ENCODE assay signal across 1 cellular context in genomic region chr6:44041461-44042260, GRCh38.
TF ChIP-seq lines count a peak whose summit lies in the region.

No MANE protein-coding gene starts in this region.

TF ChIP-seq in K562, 482 proteins besides CTCF, POLR2A, EP300 and RAD21 (continued from another document and continues in another):
- TF ChIP-seq, protein P1, sequence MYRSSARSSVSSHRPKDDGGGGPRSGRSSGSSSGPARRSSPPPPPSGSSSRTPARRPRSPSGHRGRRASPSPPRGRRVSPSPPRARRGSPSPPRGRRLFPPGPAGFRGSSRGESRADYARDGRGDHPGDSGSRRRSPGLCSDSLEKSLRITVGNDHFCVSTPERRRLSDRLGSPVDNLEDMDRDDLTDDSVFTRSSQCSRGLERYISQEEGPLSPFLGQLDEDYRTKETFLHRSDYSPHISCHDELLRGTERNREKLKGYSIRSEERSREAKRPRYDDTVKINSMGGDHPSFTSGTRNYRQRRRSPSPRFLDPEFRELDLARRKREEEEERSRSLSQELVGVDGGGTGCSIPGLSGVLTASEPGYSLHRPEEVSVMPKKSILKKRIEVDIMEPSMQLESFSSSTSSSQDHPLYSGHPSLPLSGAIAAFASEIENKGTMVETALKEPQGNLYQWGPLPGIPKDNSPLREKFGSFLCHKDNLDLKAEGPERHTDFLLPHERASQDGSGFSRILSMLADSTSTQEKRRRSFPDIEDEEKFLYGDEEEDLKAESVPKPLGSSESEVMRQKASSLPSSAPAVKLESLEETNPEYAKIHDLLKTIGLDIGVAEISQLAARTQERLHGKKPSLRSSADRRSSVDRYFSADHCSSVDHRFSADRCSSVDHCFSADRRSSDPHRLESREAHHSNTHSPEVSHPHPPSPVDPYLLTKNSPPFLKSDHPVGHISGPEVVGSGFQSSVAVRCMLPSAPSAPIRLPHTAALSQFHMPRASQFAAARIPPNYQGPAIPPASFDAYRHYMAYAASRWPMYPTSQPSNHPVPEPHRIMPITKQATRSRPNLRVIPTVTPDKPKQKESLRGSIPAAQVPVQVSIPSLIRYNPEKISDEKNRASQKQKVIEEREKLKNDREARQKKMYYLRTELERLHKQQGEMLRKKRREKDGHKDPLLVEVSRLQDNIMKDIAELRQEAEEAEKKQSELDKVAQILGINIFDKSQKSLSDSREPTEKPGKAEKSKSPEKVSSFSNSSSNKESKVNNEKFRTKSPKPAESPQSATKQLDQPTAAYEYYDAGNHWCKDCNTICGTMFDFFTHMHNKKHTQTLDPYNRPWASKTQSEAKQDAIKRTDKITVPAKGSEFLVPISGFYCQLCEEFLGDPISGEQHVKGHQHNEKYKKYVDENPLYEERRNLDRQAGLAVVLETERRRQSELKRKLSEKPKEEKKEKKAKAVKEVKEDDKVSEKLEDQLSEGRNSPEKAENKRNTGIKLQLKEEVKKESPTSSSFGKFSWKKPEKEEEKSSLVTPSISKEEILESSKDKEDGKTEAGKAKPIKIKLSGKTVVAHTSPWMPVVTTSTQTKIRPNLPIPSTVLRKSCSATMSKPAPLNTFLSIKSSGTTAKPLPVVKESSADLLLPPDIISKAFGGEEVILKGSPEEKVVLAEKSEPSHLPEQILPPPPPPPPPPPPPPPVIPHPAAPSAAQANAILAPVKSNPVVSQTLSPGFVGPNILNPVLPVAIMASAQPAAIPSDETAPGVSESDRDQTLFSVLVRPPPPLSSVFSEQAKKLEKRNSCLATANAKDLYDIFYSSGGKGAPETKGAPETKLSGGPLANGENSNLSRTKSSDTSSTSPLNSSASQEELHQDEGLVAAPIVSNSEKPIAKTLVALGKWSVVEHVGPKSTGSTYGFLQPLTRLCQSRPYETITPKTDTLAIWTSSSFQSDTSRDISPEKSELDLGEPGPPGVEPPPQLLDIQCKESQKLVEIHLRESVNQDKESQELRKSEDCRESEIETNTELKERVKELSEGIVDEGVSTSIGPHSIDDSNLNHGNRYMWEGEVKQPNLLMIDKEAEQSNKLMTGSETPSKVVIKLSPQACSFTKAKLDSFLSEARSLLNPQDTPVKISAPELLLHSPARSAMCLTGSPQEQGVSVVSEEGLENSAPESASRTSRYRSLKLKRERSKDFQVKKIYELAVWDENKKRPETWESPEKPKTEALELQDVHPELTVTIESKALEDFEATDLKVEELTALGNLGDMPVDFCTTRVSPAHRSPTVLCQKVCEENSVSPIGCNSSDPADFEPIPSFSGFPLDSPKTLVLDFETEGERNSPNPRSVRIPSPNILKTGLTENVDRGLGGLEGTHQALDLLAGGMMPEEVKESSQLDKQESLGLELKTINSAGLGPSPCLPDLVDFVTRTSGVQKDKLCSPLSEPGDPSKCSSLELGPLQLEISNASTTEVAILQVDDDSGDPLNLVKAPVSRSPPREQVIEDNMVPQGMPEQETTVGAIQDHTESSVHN (IDR thresholded peaks at IDR 0.05; ENCODE audit: borderline replicate concordance in 1 of 2, low read depth in 1 of 2) = no peak
- TF ChIP-seq KAT2B (IDR thresholded peaks at IDR 0.05; ENCODE audit: low read depth, low read length) (no peak), XRCC5 (IDR thresholded peaks at IDR 0.05; ENCODE audit: low read depth, low read length) (no peak), NONO (IDR thresholded peaks at IDR 0.05; ENCODE audit: low read depth in 2 of 2, low read length in 1 of 2) (no peak), ZNF384 (IDR thresholded peaks at IDR 0.05; ENCODE audit: low read depth, low read length) (no peak), SREBF1 (IDR thresholded peaks at IDR 0.05; ENCODE audit: borderline replicate concordance, low read depth, low read length) (no peak), HDAC3 (IDR thresholded peaks at IDR 0.05; ENCODE audit: borderline replicate concordance, partially characterized antibody) (no peak), RUNX1 (IDR thresholded peaks at IDR 0.05; ENCODE audit: low read depth) (no peak), DPF2 (IDR thresholded peaks at IDR 0.05) (peak; percentile 91), MYC (IDR thresholded peaks at IDR 0.05; ENCODE audit: low read depth, low read length) (peak; percentile 53; the same call in 1 of the 2 replicates), MYC (CRISPR knock-in tag; IDR thresholded peaks at IDR 0.05; ENCODE audit: borderline replicate concordance, low read depth) (peak; percentile 72; the same call in 1 of the 2 replicates), GATAD2B (IDR thresholded peaks at IDR 0.05; ENCODE audit: borderline replicate concordance) (no peak), ELK3 (CRISPR knock-in tag; IDR thresholded peaks at IDR 0.05) (no peak), E2F6 (IDR thresholded peaks at IDR 0.05; ENCODE audit: borderline replicate concordance in 1 of 2, extremely low read depth in 1 of 2, insufficient read depth in 1 of 2, insufficient read length in 1 of 2, low read depth in 1 of 2, low read length in 1 of 2, poor library complexity in 1 of 2, severe bottlenecking in 1 of 2) (peak; percentile 18 to 38), SIN3A (IDR thresholded peaks at IDR 0.05; ENCODE audit: borderline replicate concordance in 2 of 2, control insufficient read depth in 1 of 2, low read depth in 2 of 2, low read length in 2 of 2) (no peak), ZNF507 (tag; conservative IDR thresholded peaks at IDR 0.05) (no peak), FIP1L1 (IDR thresholded peaks at IDR 0.05; ENCODE audit: low read depth, low read length, poor library complexity, severe bottlenecking) (no peak), PML (IDR thresholded peaks at IDR 0.05; ENCODE audit: low read length) (no peak), ELF4 (CRISPR knock-in tag; IDR thresholded peaks at IDR 0.05) (no peak), RB1 (IDR thresholded peaks at IDR 0.05; ENCODE audit: low read depth) (0 out of 2 replicates have a peak, but pooled peaks have one; percentile 23), ZNF184 (CRISPR knock-in tag; IDR thresholded peaks at IDR 0.05) (no peak), TCFL5 (CRISPR knock-in tag; conservative IDR thresholded peaks at IDR 0.05) (no peak), FOXJ3 (CRISPR knock-in tag; IDR thresholded peaks at IDR 0.05) (no peak), CGGBP1 (CRISPR knock-in tag; IDR thresholded peaks at IDR 0.05) (no peak), RBM25 (IDR thresholded peaks at IDR 0.05; ENCODE audit: low read depth, low read length, severe bottlenecking) (peak; percentile 55), ZNF76 (CRISPR knock-in tag; IDR thresholded peaks at IDR 0.05; ENCODE audit: borderline replicate concordance) (0 out of 2 replicates have a peak, but pooled peaks have one; percentile 15), SAFB2 (IDR thresholded peaks at IDR 0.05; ENCODE audit: borderline replicate concordance, low read depth, low read length, severe bottlenecking) (no peak), ZNF431 (CRISPR knock-in tag; IDR thresholded peaks at IDR 0.05) (no peak), ZFP1 (CRISPR knock-in tag; IDR thresholded peaks at IDR 0.05) (no peak), SMAD4 (CRISPR knock-in tag; conservative IDR thresholded peaks at IDR 0.05) (peak; percentile 88), ZNF324 (CRISPR knock-in tag; IDR thresholded peaks at IDR 0.05) (peak; percentile 51; the same call in 1 of the 2 replicates), NR2C2 (CRISPR knock-in tag; IDR thresholded peaks at IDR 0.05) (no peak), NR2C2 (tag; IDR thresholded peaks at IDR 0.05) (peak; percentile 50; the same call in 1 of the 2 replicates), BACH1 (tag; IDR thresholded peaks at IDR 0.05) (peak; percentile 74; the same call in 1 of the 2 replicates), SMC3 (conservative IDR thresholded peaks at IDR 0.05; ENCODE audit: insufficient read depth, low read depth, low read length) (no peak), KLF16 (IDR thresholded peaks at IDR 0.05) (no peak), ZC3H11A (IDR thresholded peaks at IDR 0.05; ENCODE audit: low read depth, low read length) (no peak), HDAC2 (IDR thresholded peaks at IDR 0.05) (peak; percentile 78), RFX5 (IDR thresholded peaks at IDR 0.05; ENCODE audit: low read depth, low read length) (no peak), SNRNP70 (optimal IDR thresholded peaks at IDR 0.05; ENCODE audit: low read depth, low read length) (no peak), NCOA4 (IDR thresholded peaks at IDR 0.05; ENCODE audit: partially characterized antibody) (no peak), ELF1 (tag; IDR thresholded peaks at IDR 0.05) (no peak), MTA3 (IDR thresholded peaks at IDR 0.05; ENCODE audit: borderline replicate concordance) (peak; percentile 47; the same call in 1 of the 2 replicates), RBM39 (optimal IDR thresholded peaks at IDR 0.05; ENCODE audit: low read depth, low read length) (no peak), LEF1 (IDR thresholded peaks at IDR 0.05) (peak; percentile 69), ZNF75A (CRISPR knock-in tag; IDR thresholded peaks at IDR 0.05) (peak; percentile 87)
- TF ChIP-seq, protein P2, sequence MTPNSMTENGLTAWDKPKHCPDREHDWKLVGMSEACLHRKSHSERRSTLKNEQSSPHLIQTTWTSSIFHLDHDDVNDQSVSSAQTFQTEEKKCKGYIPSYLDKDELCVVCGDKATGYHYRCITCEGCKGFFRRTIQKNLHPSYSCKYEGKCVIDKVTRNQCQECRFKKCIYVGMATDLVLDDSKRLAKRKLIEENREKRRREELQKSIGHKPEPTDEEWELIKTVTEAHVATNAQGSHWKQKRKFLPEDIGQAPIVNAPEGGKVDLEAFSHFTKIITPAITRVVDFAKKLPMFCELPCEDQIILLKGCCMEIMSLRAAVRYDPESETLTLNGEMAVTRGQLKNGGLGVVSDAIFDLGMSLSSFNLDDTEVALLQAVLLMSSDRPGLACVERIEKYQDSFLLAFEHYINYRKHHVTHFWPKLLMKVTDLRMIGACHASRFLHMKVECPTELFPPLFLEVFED (CRISPR knock-in tag; conservative IDR thresholded peaks at IDR 0.05) = no peak; the same call in 1 of the 2 replicates
- TF ChIP-seq, protein P3, sequence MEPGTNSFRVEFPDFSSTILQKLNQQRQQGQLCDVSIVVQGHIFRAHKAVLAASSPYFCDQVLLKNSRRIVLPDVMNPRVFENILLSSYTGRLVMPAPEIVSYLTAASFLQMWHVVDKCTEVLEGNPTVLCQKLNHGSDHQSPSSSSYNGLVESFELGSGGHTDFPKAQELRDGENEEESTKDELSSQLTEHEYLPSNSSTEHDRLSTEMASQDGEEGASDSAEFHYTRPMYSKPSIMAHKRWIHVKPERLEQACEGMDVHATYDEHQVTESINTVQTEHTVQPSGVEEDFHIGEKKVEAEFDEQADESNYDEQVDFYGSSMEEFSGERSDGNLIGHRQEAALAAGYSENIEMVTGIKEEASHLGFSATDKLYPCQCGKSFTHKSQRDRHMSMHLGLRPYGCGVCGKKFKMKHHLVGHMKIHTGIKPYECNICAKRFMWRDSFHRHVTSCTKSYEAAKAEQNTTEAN (CRISPR knock-in tag; IDR thresholded peaks at IDR 0.05) = no peak
- TF ChIP-seq, protein P4, sequence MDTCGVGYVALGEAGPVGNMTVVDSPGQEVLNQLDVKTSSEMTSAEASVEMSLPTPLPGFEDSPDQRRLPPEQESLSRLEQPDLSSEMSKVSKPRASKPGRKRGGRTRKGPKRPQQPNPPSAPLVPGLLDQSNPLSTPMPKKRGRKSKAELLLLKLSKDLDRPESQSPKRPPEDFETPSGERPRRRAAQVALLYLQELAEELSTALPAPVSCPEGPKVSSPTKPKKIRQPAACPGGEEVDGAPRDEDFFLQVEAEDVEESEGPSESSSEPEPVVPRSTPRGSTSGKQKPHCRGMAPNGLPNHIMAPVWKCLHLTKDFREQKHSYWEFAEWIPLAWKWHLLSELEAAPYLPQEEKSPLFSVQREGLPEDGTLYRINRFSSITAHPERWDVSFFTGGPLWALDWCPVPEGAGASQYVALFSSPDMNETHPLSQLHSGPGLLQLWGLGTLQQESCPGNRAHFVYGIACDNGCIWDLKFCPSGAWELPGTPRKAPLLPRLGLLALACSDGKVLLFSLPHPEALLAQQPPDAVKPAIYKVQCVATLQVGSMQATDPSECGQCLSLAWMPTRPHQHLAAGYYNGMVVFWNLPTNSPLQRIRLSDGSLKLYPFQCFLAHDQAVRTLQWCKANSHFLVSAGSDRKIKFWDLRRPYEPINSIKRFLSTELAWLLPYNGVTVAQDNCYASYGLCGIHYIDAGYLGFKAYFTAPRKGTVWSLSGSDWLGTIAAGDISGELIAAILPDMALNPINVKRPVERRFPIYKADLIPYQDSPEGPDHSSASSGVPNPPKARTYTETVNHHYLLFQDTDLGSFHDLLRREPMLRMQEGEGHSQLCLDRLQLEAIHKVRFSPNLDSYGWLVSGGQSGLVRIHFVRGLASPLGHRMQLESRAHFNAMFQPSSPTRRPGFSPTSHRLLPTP (IDR thresholded peaks at IDR 0.05; ENCODE audit: borderline replicate concordance, extremely low read depth, insufficient read length) = no peak
- TF ChIP-seq, protein P5, sequence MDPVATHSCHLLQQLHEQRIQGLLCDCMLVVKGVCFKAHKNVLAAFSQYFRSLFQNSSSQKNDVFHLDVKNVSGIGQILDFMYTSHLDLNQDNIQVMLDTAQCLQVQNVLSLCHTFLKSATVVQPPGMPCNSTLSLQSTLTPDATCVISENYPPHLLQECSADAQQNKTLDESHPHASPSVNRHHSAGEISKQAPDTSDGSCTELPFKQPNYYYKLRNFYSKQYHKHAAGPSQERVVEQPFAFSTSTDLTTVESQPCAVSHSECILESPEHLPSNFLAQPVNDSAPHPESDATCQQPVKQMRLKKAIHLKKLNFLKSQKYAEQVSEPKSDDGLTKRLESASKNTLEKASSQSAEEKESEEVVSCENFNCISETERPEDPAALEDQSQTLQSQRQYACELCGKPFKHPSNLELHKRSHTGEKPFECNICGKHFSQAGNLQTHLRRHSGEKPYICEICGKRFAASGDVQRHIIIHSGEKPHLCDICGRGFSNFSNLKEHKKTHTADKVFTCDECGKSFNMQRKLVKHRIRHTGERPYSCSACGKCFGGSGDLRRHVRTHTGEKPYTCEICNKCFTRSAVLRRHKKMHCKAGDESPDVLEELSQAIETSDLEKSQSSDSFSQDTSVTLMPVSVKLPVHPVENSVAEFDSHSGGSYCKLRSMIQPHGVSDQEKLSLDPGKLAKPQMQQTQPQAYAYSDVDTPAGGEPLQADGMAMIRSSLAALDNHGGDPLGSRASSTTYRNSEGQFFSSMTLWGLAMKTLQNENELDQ (CRISPR knock-in tag; IDR thresholded peaks at IDR 0.05; ENCODE audit: borderline replicate concordance) = no peak
